Comparison of ENCODE assay signal across 3 cellular contexts in the genomic region with DNA sequence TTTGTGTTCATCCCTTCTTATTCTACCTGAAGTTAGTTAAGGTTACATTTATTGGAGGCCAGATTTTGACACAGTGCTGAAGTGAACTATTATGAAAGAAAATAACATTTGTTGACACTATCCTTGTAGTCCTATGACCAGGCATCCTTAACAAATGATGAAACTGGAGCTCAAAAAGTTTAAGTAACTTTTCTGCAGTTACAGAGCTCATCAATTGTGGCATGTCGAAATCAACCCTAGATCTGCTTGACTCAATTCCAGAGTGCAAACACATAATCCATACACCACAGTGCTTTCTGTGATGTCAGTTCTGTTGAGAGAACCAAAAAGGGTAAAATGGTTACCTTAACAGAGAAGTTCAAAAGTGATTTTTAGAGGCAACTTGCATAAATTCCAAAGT.
TF ChIP-seq lines count a peak whose summit lies in the region.

No MANE protein-coding gene starts in this region.

TF ChIP-seq in liver, 16 proteins besides CTCF, POLR2A, EP300 and RAD21:
- TF ChIP-seq, protein P1, sequence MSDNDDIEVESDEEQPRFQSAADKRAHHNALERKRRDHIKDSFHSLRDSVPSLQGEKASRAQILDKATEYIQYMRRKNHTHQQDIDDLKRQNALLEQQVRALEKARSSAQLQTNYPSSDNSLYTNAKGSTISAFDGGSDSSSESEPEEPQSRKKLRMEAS (IDR thresholded peaks at IDR 0.05): peak; percentile 32
- TF ChIP-seq, protein P2, sequence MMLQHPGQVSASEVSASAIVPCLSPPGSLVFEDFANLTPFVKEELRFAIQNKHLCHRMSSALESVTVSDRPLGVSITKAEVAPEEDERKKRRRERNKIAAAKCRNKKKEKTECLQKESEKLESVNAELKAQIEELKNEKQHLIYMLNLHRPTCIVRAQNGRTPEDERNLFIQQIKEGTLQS (IDR thresholded peaks at IDR 0.05): peak; percentile 71
- peak; percentile 63 for TF ChIP-seq YY1 (IDR thresholded peaks at IDR 0.05)
- peak; percentile 57 for TF ChIP-seq SP1 (IDR thresholded peaks at IDR 0.05)
- TF ChIP-seq HNF4A (conservative IDR thresholded peaks at IDR 0.05): peak; percentile 77
- TF ChIP-seq JUND (IDR thresholded peaks at IDR 0.05): peak in 1 of 2 donors; percentile 71
- TF ChIP-seq RXRA (IDR thresholded peaks at IDR 0.05): peak; percentile 61 to 70
- TF ChIP-seq FOXA2 (IDR thresholded peaks at IDR 0.05): peak; percentile 8
- TF ChIP-seq, protein P3, sequence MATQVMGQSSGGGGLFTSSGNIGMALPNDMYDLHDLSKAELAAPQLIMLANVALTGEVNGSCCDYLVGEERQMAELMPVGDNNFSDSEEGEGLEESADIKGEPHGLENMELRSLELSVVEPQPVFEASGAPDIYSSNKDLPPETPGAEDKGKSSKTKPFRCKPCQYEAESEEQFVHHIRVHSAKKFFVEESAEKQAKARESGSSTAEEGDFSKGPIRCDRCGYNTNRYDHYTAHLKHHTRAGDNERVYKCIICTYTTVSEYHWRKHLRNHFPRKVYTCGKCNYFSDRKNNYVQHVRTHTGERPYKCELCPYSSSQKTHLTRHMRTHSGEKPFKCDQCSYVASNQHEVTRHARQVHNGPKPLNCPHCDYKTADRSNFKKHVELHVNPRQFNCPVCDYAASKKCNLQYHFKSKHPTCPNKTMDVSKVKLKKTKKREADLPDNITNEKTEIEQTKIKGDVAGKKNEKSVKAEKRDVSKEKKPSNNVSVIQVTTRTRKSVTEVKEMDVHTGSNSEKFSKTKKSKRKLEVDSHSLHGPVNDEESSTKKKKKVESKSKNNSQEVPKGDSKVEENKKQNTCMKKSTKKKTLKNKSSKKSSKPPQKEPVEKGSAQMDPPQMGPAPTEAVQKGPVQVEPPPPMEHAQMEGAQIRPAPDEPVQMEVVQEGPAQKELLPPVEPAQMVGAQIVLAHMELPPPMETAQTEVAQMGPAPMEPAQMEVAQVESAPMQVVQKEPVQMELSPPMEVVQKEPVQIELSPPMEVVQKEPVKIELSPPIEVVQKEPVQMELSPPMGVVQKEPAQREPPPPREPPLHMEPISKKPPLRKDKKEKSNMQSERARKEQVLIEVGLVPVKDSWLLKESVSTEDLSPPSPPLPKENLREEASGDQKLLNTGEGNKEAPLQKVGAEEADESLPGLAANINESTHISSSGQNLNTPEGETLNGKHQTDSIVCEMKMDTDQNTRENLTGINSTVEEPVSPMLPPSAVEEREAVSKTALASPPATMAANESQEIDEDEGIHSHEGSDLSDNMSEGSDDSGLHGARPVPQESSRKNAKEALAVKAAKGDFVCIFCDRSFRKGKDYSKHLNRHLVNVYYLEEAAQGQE (IDR thresholded peaks at IDR 0.05): peak; percentile 58
- TF ChIP-seq FOXA1 (IDR thresholded peaks at IDR 0.05): no peak
- TF ChIP-seq TAF1 (conservative IDR thresholded peaks at IDR 0.05): no peak
TF ChIP-seq in liver: peak in this region for 9.

TF ChIP-seq in HepG2, 621 proteins besides CTCF, POLR2A, EP300 and RAD21 (continues in another document):
- TF ChIP-seq KMT2B (CRISPR knock-in tag; IDR thresholded peaks at IDR 0.05) (no peak), KAT7 (CRISPR knock-in tag; IDR thresholded peaks at IDR 0.05; ENCODE audit: borderline replicate concordance) (no peak), ASH2L (IDR thresholded peaks at IDR 0.05; ENCODE audit: insufficient read length, low read depth, low read length) (no peak), FOSL2 (CRISPR knock-in tag; IDR thresholded peaks at IDR 0.05) (no peak), KLF12 (CRISPR knock-in tag; IDR thresholded peaks at IDR 0.05; ENCODE audit: borderline replicate concordance) (no peak), ZNF329 (CRISPR knock-in tag; IDR thresholded peaks at IDR 0.05; ENCODE audit: low read depth) (no peak), ZBTB20 (CRISPR knock-in tag; IDR thresholded peaks at IDR 0.05; ENCODE audit: borderline replicate concordance, low read depth) (no peak), SIX1 (CRISPR knock-in tag; IDR thresholded peaks at IDR 0.05; ENCODE audit: borderline replicate concordance) (no peak), ZNF367 (CRISPR knock-in tag; IDR thresholded peaks at IDR 0.05; ENCODE audit: borderline replicate concordance) (no peak)
- TF ChIP-seq, protein P4, sequence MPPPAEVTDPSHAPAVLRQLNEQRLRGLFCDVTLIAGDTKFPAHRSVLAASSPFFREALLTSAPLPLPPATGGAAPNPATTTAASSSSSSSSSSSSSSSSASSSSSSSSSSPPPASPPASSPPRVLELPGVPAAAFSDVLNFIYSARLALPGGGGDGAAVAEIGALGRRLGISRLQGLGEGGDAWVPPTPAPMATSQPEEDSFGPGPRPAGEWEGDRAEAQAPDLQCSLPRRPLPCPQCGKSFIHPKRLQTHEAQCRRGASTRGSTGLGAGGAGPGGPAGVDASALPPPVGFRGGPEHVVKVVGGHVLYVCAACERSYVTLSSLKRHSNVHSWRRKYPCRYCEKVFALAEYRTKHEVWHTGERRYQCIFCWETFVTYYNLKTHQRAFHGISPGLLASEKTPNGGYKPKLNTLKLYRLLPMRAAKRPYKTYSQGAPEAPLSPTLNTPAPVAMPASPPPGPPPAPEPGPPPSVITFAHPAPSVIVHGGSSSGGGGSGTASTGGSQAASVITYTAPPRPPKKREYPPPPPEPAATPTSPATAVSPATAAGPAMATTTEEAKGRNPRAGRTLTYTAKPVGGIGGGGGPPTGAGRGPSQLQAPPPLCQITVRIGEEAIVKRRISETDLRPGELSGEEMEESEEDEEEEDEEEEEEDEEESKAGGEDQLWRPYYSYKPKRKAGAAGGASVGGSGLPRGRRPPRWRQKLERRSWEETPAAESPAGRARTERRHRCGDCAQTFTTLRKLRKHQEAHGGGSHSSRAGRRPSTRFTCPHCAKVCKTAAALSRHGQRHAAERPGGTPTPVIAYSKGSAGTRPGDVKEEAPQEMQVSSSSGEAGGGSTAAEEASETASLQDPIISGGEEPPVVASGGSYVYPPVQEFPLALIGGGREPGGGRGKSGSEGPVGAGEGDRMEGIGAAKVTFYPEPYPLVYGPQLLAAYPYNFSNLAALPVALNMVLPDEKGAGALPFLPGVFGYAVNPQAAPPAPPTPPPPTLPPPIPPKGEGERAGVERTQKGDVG (CRISPR knock-in tag; IDR thresholded peaks at IDR 0.05; ENCODE audit: borderline replicate concordance): no peak
- TF ChIP-seq, protein P5, sequence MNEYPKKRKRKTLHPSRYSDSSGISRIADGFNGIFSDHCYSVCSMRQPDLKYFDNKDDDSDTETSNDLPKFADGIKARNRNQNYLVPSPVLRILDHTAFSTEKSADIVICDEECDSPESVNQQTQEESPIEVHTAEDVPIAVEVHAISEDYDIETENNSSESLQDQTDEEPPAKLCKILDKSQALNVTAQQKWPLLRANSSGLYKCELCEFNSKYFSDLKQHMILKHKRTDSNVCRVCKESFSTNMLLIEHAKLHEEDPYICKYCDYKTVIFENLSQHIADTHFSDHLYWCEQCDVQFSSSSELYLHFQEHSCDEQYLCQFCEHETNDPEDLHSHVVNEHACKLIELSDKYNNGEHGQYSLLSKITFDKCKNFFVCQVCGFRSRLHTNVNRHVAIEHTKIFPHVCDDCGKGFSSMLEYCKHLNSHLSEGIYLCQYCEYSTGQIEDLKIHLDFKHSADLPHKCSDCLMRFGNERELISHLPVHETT (CRISPR knock-in tag; conservative IDR thresholded peaks at IDR 0.05): no peak
- TF ChIP-seq, protein P6, sequence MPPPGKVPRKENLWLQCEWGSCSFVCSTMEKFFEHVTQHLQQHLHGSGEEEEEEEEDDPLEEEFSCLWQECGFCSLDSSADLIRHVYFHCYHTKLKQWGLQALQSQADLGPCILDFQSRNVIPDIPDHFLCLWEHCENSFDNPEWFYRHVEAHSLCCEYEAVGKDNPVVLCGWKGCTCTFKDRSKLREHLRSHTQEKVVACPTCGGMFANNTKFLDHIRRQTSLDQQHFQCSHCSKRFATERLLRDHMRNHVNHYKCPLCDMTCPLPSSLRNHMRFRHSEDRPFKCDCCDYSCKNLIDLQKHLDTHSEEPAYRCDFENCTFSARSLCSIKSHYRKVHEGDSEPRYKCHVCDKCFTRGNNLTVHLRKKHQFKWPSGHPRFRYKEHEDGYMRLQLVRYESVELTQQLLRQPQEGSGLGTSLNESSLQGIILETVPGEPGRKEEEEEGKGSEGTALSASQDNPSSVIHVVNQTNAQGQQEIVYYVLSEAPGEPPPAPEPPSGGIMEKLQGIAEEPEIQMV (CRISPR knock-in tag; IDR thresholded peaks at IDR 0.05; ENCODE audit: low read depth): no peak

TF ChIP-seq in H1, 55 proteins besides CTCF, POLR2A, EP300 and RAD21:
- no peak for TF ChIP-seq BRCA1 (IDR thresholded peaks at IDR 0.05; ENCODE audit: low read depth, low read length)
- no peak for TF ChIP-seq SP2 (IDR thresholded peaks at IDR 0.05; ENCODE audit: low read length)
- no peak for TF ChIP-seq ASH2L (IDR thresholded peaks at IDR 0.05; ENCODE audit: low read length)
- TF ChIP-seq MAFK (IDR thresholded peaks at IDR 0.05; ENCODE audit: low read depth, low read length): no peak
- no peak for TF ChIP-seq RFX5 (IDR thresholded peaks at IDR 0.05; ENCODE audit: borderline replicate concordance, low read depth, low read length)
- TF ChIP-seq POLR2AphosphoS5 (IDR thresholded peaks at IDR 0.05; ENCODE audit: low read depth, low read length): no peak
- no peak for TF ChIP-seq NANOG (IDR thresholded peaks at IDR 0.05; ENCODE audit: insufficient read depth, low read depth, low read length, poor library complexity, severe bottlenecking)
- no peak for TF ChIP-seq JUN (IDR thresholded peaks at IDR 0.05; ENCODE audit: low read depth, low read length)
